In the genomic region with DNA sequence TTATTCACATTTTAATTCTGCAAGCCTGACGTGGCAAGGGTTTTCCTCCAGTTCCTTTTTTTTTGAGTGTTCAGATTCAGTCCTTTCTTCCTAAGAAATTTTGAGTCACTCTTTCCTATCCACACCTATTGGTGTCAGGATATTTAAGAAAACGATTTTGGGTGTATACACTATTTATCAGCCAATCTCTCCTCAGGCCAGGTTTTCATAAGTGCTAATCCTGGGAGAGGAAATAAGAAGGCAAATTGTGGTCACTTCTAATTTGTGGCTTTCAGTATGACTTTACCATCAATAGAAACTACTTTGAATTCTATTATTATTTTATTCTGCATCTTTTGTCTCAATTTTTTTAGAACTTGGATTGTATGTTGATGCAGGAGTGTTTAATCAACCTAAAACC, we compare ENCODE assay signal across 31 cellular contexts.
"Had no signal": no experiment of that assay in that cellular context is flagged by ENCODE, and none has a peak within 500 bp of the region (broad histone marks: within the 10 kb centered on the region; RNA-seq: fewer than 3 reads in every experiment).

No MANE protein-coding gene starts in this region.

- H3K36me3 ChIP-seq: adrenal gland, esophagus squamous epithelium, gastroesophageal sphincter, heart right ventricle, WERI-Rb-1 had no signal

- H3K4me3 ChIP-seq: adrenal gland, body of pancreas, esophagus squamous epithelium, gastroesophageal sphincter, heart right ventricle, hepatocyte had no signal

- H3K27me3 Mint-ChIP-seq: activated B cell treated with CpG ODN at 0.5 μM for 24 hours; activated CD8-positive, alpha-beta T cell treated with anti-CD3 and anti-CD28 coated beads for 36 hours; activated naive CD4-positive, alpha-beta T cell treated with anti-CD3 and anti-CD28 coated beads, Interleukin-2, amount 10 ng/mL, durations not matched to agents 7 days and 5 days; effector memory CD8-positive, alpha-beta T cell had no signal

- ATAC-seq: activated CD4-positive, CD25-positive, alpha-beta regulatory T cell treated with anti-CD3 and anti-CD28 coated beads, Interleukin-2, amount 50 U/mL, for 24 hours; activated CD8-positive, alpha-beta T cell treated with anti-CD3 and anti-CD28 coated beads for 36 hours; activated naive CD4-positive, alpha-beta T cell treated with anti-CD3 and anti-CD28 coated beads, Interleukin-2, amount 50 U/mL, for 72 hours; activated T-cell treated with anti-CD3 and anti-CD28 coated beads, Interleukin-2, amount 50 U/mL, for 4 hours; body of pancreas; effector memory CD8-positive, alpha-beta T cell; gastroesophageal sphincter; heart right ventricle had no signal

- H3K4me1 ChIP-seq: adrenal gland, body of pancreas, esophagus squamous epithelium, gastroesophageal sphincter, heart right ventricle had no signal

- H3K27me3 ChIP-seq: adrenal gland, body of pancreas, esophagus squamous epithelium, gastroesophageal sphincter, heart right ventricle, hepatocyte had no signal

- H3K27ac ChIP-seq: adrenal gland, body of pancreas, esophagus squamous epithelium, gastroesophageal sphincter, heart right ventricle, hepatocyte, WERI-Rb-1 had no signal

- H3K36me3 Mint-ChIP-seq: activated naive CD4-positive, alpha-beta T cell treated with anti-CD3 and anti-CD28 coated beads, Interleukin-2, amount 10 ng/mL, durations not matched to agents 7 days and 5 days had no signal

- H3K27ac Mint-ChIP-seq: activated B cell treated with CpG ODN at 0.5 μM for 24 hours; activated CD8-positive, alpha-beta T cell treated with anti-CD3 and anti-CD28 coated beads for 36 hours; activated naive CD4-positive, alpha-beta T cell treated with anti-CD3 and anti-CD28 coated beads, Interleukin-2, amount 10 ng/mL, durations not matched to agents 7 days and 5 days; activated naive CD4-positive, alpha-beta T cell treated with anti-CD3 and anti-CD28 coated beads, Interleukin-2, amount 50 U/mL, for 72 hours; activated T-helper 2 cell treated with anti-CD3 and anti-CD28 coated beads, Interferon-gamma antibody, Interleukin-2, Interleukin-4, amounts not matched to agents 10 μg/mL and 5 μg/mL and 100 μg/mL, durations not matched to agents 14 hours and 24 hours and 36 hours; effector memory CD8-positive, alpha-beta T cell; T-helper 1 cell treated with Interleukin-12 subunit alpha and Interleukin-12 subunit beta and Interleukin-4 antibody, amounts not matched to agents 30 μg/mL and 1 μg/mL, for 36 hours had no signal

- H3K4me1 Mint-ChIP-seq: activated B cell treated with CpG ODN at 0.5 μM for 24 hours; activated naive CD4-positive, alpha-beta T cell treated with anti-CD3 and anti-CD28 coated beads, Interleukin-2, amount 10 ng/mL, durations not matched to agents 7 days and 5 days had no signal

- H3K9me3 Mint-ChIP-seq: activated B cell treated with CpG ODN at 0.5 μM for 24 hours; activated naive CD4-positive, alpha-beta T cell treated with anti-CD3 and anti-CD28 coated beads, Interleukin-2, amount 10 ng/mL, durations not matched to agents 7 days and 5 days; activated T-helper 2 cell treated with anti-CD3 and anti-CD28 coated beads, Interferon-gamma antibody, Interleukin-2, Interleukin-4, amounts not matched to agents 10 μg/mL and 5 μg/mL and 100 μg/mL, durations not matched to agents 14 hours and 24 hours and 36 hours; T-helper 1 cell treated with Interleukin-12 subunit alpha and Interleukin-12 subunit beta and Interleukin-4 antibody, amounts not matched to agents 30 μg/mL and 1 μg/mL, for 36 hours had no signal

- H3K4me3 Mint-ChIP-seq: activated B cell treated with CpG ODN at 0.5 μM for 24 hours; activated CD8-positive, alpha-beta T cell treated with anti-CD3 and anti-CD28 coated beads for 36 hours; activated naive CD4-positive, alpha-beta T cell treated with anti-CD3 and anti-CD28 coated beads, Interleukin-2, amount 10 ng/mL, durations not matched to agents 7 days and 5 days; activated T-cell treated with anti-CD3 and anti-CD28 coated beads, Interleukin-2, amount 50 U/mL, for 4 hours; effector memory CD8-positive, alpha-beta T cell; T-helper 1 cell treated with Interleukin-12 subunit alpha and Interleukin-12 subunit beta and Interleukin-4 antibody, amounts not matched to agents 30 μg/mL and 1 μg/mL, for 36 hours had no signal

- DNase-seq: activated B cell treated with CpG ODN at 0.5 μM for 24 hours; activated CD4-positive, alpha-beta T cell treated with anti-CD3 and anti-CD28 coated beads for 48 hours; activated CD4-positive, alpha-beta T cell treated with anti-CD3 and anti-CD28 coated beads, Interleukin-2, amount 50 U/mL, for 1 hour; activated CD4-positive, alpha-beta T cell treated with anti-CD3 and anti-CD28 coated beads, Interleukin-2, amount 50 U/mL, for 48 hours; activated CD8-positive, alpha-beta memory T cell treated with anti-CD3 and anti-CD28 coated beads for 24 hours; activated CD8-positive, alpha-beta T cell treated with anti-CD3 and anti-CD28 coated beads for 36 hours; activated gamma-delta T cell; activated naive CD4-positive, alpha-beta T cell; activated naive CD4-positive, alpha-beta T cell treated with anti-CD3 and anti-CD28 coated beads, Interleukin-2, amount 10 ng/mL, durations not matched to agents 7 days and 5 days; activated T-cell treated with anti-CD3 and anti-CD28 coated beads, Interleukin-2, amount 50 U/mL, for 4 hours; adrenal gland; amygdala; aorta; body of pancreas; caudate nucleus; cortex of kidney; dermis blood vessel endothelial cell; effector CD4-positive, alpha-beta T cell; effector memory CD8-positive, alpha-beta T cell; erythroblast; esophagus squamous epithelium; foreskin melanocyte; heart right ventricle; T-helper 9 cell; WERI-Rb-1 had no signal

- H3K9me3 ChIP-seq: adrenal gland, body of pancreas, esophagus squamous epithelium, gastroesophageal sphincter had no signal
